18 cellular contexts compared by ENCODE assay signal in the genomic region with DNA sequence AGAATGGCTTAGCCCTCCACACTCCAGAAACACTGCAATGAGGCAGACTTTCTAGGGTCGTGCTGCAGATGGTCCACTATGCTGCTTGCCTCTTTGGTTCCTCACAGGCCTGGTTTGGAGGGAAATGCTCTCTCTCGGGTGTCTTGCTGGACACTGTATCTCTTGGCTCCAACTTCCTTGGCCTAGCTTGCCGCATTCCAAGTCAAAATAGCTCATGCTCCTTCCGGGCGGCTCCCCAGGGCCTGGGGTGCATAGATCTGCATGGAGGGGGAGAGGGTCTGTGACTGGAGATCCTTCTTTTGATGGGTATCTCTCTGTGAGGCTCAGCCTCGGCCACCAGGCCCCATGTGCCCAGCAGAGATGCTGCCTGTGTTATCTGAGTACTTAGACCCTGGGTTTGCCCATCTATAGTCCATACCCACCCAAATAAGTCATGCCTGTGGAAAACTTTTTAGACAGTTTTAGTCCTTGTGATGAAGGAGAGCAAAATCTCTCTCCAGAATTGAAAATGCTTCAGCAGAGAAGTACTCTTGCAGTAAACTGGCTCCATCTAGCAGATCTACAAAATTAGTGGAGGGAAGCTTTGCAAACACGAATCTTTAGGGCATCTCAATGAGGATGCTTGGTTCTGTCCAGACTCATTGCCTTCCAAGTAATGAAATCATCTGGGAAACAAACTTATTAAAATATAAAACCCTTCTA.
A peak's percentile ranks its signal among the peaks of the same experiment; 100 is the strongest.
DNase-seq lines count a peak whose midpoint lies in the region; ATAC-seq, FAIRE-seq and TF ChIP-seq lines count a peak whose summit lies in the region.
"Had no signal": no experiment of that assay in that cellular context is flagged by ENCODE, and none has a peak within 500 bp of the region (broad histone marks: within the 10 kb centered on the region; RNA-seq: fewer than 3 reads in every experiment).

No MANE protein-coding gene starts in this region.

- H3K4me3 ChIP-seq in right atrium auricular region (no peak overlapping the region), aorta (ENCODE audit: low read length in 2 of 2) (no peak overlapping the region), kidney (ENCODE audit: low read length in 2 of 2) (no peak overlapping the region)
- H3K4me3 ChIP-seq: GM23338 had no signal

- H3K27ac ChIP-seq in right atrium auricular region (no peak overlapping the region), aorta (ENCODE audit: low read depth in 1 of 2, low read length in 2 of 2) (peak overlapping the region; percentile 73 to 91), kidney (ENCODE audit: low read depth in 2 of 2, low read length in 2 of 2) (no peak overlapping the region)
- H3K27ac ChIP-seq: C4-2B had no signal

- H3K9me3 ChIP-seq in right atrium auricular region (no peaks in the 10 kb centered on the region), aorta (ENCODE audit: control insufficient read depth, low read length) (no peaks in the 10 kb centered on the region), kidney (ENCODE audit: control insufficient read depth in 1 of 2, low read length in 2 of 2) (no peaks in the 10 kb centered on the region)

- no peak overlapping the region for H3K9ac ChIP-seq in kidney (ENCODE audit: low read length in 2 of 2)

- no peaks in the 10 kb centered on the region for H3K36me3 ChIP-seq in right atrium auricular region
- H3K36me3 ChIP-seq in aorta (ENCODE audit: control insufficient read depth in 1 of 2, insufficient read depth in 2 of 2, low read length in 1 of 2): no peaks in the 10 kb centered on the region
- H3K36me3 ChIP-seq in kidney (ENCODE audit: control insufficient read depth in 1 of 2, insufficient read depth in 2 of 2, low read length in 2 of 2): no peaks in the 10 kb centered on the region

- FAIRE-seq in kidney (lab: Jason Lieb, UNC): no peak
- FAIRE-seq: G401.6, GM12891 had no signal

- TF ChIP-seq CTCF in right atrium auricular region (IDR thresholded peaks at IDR 0.05): no peak
- TF ChIP-seq CTCF in kidney (IDR thresholded peaks at IDR 0.05; ENCODE audit: borderline replicate concordance, extremely low read depth, insufficient read depth): no peak

- WGBS in aorta, 2 donors: 5 to 6% methylated on average over 7 of the region's 7 CpGs

- intact Hi-C loops in Right ventricle myocardium inferior (cut with DNase I) (no loop called here), left ventricle myocardium superior (cut with micrococcal nuclease) (no loop called here), sciatic nerve (cut with DNase I) (no loop called here), aorta (cut with DNase I) (loop anchor here in 1 of 2 donors (2.0 to 10.0 kb wide), 2 partner anchors 129 to 283 kb away; no protein-coding TSS in a partner anchor), kidney (cut with DNase I) (no loop called here)

- H3K27me3 ChIP-seq in right atrium auricular region (no peaks in the 10 kb centered on the region), aorta (ENCODE audit: control insufficient read depth in 1 of 2, insufficient read depth in 2 of 2, low read length in 1 of 2) (no peaks in the 10 kb centered on the region)

- peaks cover 0 to 10% of the 10 kb centered on the region in 2 donors for H3K4me1 ChIP-seq in right atrium auricular region
- H3K4me1 ChIP-seq in aorta (ENCODE audit: control insufficient read depth in 1 of 2, insufficient read depth in 2 of 2, low read length in 2 of 2): peaks cover 9% of the 10 kb centered on the region in 2 donors
- H3K4me1 ChIP-seq in kidney (ENCODE audit: control insufficient read depth in 1 of 2, insufficient read depth in 1 of 2, low read depth in 1 of 2, low read length in 2 of 2): no peaks in the 10 kb centered on the region

- ATAC-seq in Right ventricle myocardium inferior: peak; percentile 64
- ATAC-seq in left ventricle myocardium superior: peak; percentile 51
- peak; percentile 67 for ATAC-seq in sciatic nerve
- ATAC-seq in aorta (ENCODE audit: low FRiP score): peak; percentile 72
- no peak for ATAC-seq in GM18511 (IDR thresholded peaks at IDR 0.05; ENCODE audit: unreplicated experiment)
- ATAC-seq in HG02870 (IDR thresholded peaks at IDR 0.05; ENCODE audit: unreplicated experiment): no peak
- ATAC-seq: GM23338 had no signal

- DNase-seq in Right ventricle myocardium inferior (ENCODE audit: missing footprints) (no peak), right atrium auricular region (ENCODE audit: low spot score) (no peak), left ventricle myocardium superior (no peak), sciatic nerve (ENCODE audit: low spot score) (no peak), aorta (peak in 1 of 2 donors; percentile 66), kidney (no peak)
- DNase-seq: 8988T; CD4-positive, alpha-beta memory T cell; DMS153; DMS79 treated with DMSO at 0.1 percent for 48 hours; EL; H7 had no signal

Comparison
In these comparisons a context has a peak if more than half of its experiments do, and no peak if none do; other contexts are left out.
1. ATAC-seq: peak in Right ventricle myocardium inferior (single experiment), left ventricle myocardium superior (single experiment), sciatic nerve (single experiment) and aorta (single experiment); none in GM18511 (single experiment) and HG02870 (single experiment).
2. H3K27ac ChIP-seq: peak in aorta (2 of 2); none in right atrium auricular region (0 of 2) and kidney (0 of 2).